ENCODE assay signal across 8 cellular contexts in genomic region chr15:77599899-77600298, GRCh38. TPM values are rescaled to one million over a fixed set of nuclear protein-coding genes. Genes with fewer than 3 reads are reported as not detected.
A peak's percentile ranks its signal among the peaks of the same experiment; 100 is the strongest.
DNase-seq lines count a peak whose midpoint lies in the region; ATAC-seq lines count a peak whose summit lies in the region.

No MANE protein-coding gene starts in this region.

- peak; percentile 9 for DNase-seq in stimulated activated CD4-positive, alpha-beta T cell treated with anti-CD3 and anti-CD28 coated beads, Interleukin-1b, Interleukin-23, amount 100 ng/mL, for 48 hours
- DNase-seq in stimulated activated CD4-positive, alpha-beta T cell treated with anti-CD3 and anti-CD28 coated beads, Interleukin-4, amount 100 ng/mL, for 1 hour: no peak
- DNase-seq in OCI-M1 (lab: John Stamatoyannopoulos, UW): peak; percentile 71
- DNase-seq in Right ventricle myocardium superior: peak; percentile 61
- DNase-seq in NCI-H128 (lab: John Stamatoyannopoulos, UW; ENCODE audit: unreplicated experiment): no peak
- no peak for DNase-seq in activated naive CD4-positive, alpha-beta T cell treated with anti-CD3 and anti-CD28 coated beads for 36 hours

- no peak overlapping the region for H3K4me3 Mint-ChIP-seq in activated naive CD4-positive, alpha-beta T cell treated with anti-CD3 and anti-CD28 coated beads for 36 hours

- intact Hi-C loops in Right ventricle myocardium superior (cut with DNase I): no loop called here
- intact Hi-C loops in activated naive CD4-positive, alpha-beta T cell treated with anti-CD3 and anti-CD28 coated beads for 36 hours (cut with micrococcal nuclease): no loop called here

- no peaks in the 10 kb centered on the region for H3K9me3 Mint-ChIP-seq in activated naive CD4-positive, alpha-beta T cell treated with anti-CD3 and anti-CD28 coated beads for 36 hours

- H3K27me3 Mint-ChIP-seq in activated naive CD4-positive, alpha-beta T cell treated with anti-CD3 and anti-CD28 coated beads for 36 hours (ENCODE audit: low read depth): peaks cover 3% of the 10 kb centered on the region

- CTCF ChIA-PET in activated naive CD4-positive, alpha-beta T cell treated with anti-CD3 and anti-CD28 coated beads for 36 hours (lab: Charles Lee): interaction anchor here (1.0 kb wide), 1 partner anchor 56 kb away, joined by 3 read pairs; no protein-coding TSS in a partner anchor

- peaks cover 4% of the 10 kb centered on the region for H3K4me1 Mint-ChIP-seq in activated naive CD4-positive, alpha-beta T cell treated with anti-CD3 and anti-CD28 coated beads for 36 hours (ENCODE audit: low read depth)

- no peak overlapping the region for H3K27ac Mint-ChIP-seq in activated naive CD4-positive, alpha-beta T cell treated with anti-CD3 and anti-CD28 coated beads for 36 hours

- H3K36me3 Mint-ChIP-seq in activated naive CD4-positive, alpha-beta T cell treated with anti-CD3 and anti-CD28 coated beads for 36 hours (ENCODE audit: low read depth): no peaks in the 10 kb centered on the region

- peak; percentile 70 for ATAC-seq in Right ventricle myocardium superior (ENCODE audit: poor library complexity)
- ATAC-seq in HG03460 (IDR thresholded peaks at IDR 0.05; ENCODE audit: unreplicated experiment): no peak
- no peak for ATAC-seq in GM18873 (IDR thresholded peaks at IDR 0.05; ENCODE audit: low FRiP score, unreplicated experiment)

RNA-seq across cellular contexts. Expression of gene LINGO1, which starts 32.8 kb away (rescaled TPM):
- total RNA-seq in Right ventricle myocardium superior: 0.81 TPM
- total RNA-seq in activated naive CD4-positive, alpha-beta T cell treated with anti-CD3 and anti-CD28 coated beads for 36 hours: not detected

Comparison
In these comparisons a context has a peak if more than half of its experiments do, and no peak if none do; other contexts are left out.
1. DNase-seq: peak in stimulated activated CD4-positive, alpha-beta T cell treated with anti-CD3 and anti-CD28 coated beads, Interleukin-1b, Interleukin-23, amount 100 ng/mL, for 48 hours (single experiment), OCI-M1 (single experiment) and Right ventricle myocardium superior (single experiment); none in stimulated activated CD4-positive, alpha-beta T cell treated with anti-CD3 and anti-CD28 coated beads, Interleukin-4, amount 100 ng/mL, for 1 hour (single experiment), NCI-H128 (single experiment) and activated naive CD4-positive, alpha-beta T cell treated with anti-CD3 and anti-CD28 coated beads for 36 hours (single experiment).